ENCODE assay signal across 8 cellular contexts in genomic region chr2:84459028-84459943, GRCh38. TPM values are rescaled to one million over a fixed set of nuclear protein-coding genes. Genes with fewer than 3 reads are reported as not detected.
DNase-seq lines count a peak whose midpoint lies in the region; ATAC-seq, FAIRE-seq and TF ChIP-seq lines count a peak whose summit lies in the region.

TSS of gene SUCLG1 (minus strand) at chr2:84459280. CDS start at chr2:84459269, 11 bp downstream.

- DNase-seq in NCI-H2196 treated with DMSO at 0.1 percent for 48 hours (lab: John Stamatoyannopoulos, UW; ENCODE audit: unreplicated experiment) (peak; percentile 25), breast epithelium (ENCODE audit: low spot score in 2 of 2) (peak; percentile 76 to 84), small intestine (peak; percentile 89)

- TF ChIP-seq CTCF in VCaP (conservative IDR thresholded peaks at IDR 0.05) = no peak
- no peak for TF ChIP-seq CTCF in breast epithelium (IDR thresholded peaks at IDR 0.05)

- peak within 1 kb of the TSS; percentile 92 for H2AFZ ChIP-seq in ACC112 (ENCODE audit: low read length, unreplicated experiment)

- 0 to 1% (median 0%) methylated on average over 56 to 57 of the region's 57 CpGs for WGBS in small intestine, 3 donors

- H3K9me3 ChIP-seq in breast epithelium = no peaks in the 10 kb centered on the region
- H3K9me3 ChIP-seq in iPS-20b (ENCODE audit: insufficient read depth, low read depth, low read length) = no peaks in the 10 kb centered on the region
- H3K9me3 ChIP-seq in small intestine (ENCODE audit: control insufficient read depth, low read depth) = no peaks in the 10 kb centered on the region

- peak within 1 kb of the TSS; percentile 83 for H3K9ac ChIP-seq in iPS-20b (ENCODE audit: low read depth, low read length)

- peak within 1 kb of the TSS; percentile 75 for H3K27ac ChIP-seq in ACC112 (ENCODE audit: low read depth, low read length)
- H3K27ac ChIP-seq in VCaP = peak within 1 kb of the TSS; percentile 92
- H3K27ac ChIP-seq in breast epithelium = peak within 1 kb of the TSS; percentile 87 to 89
- peak within 1 kb of the TSS; percentile 34 for H3K27ac ChIP-seq in iPS-20b (ENCODE audit: low read length)
- peak within 1 kb of the TSS; percentile 72 to 87 for H3K27ac ChIP-seq in small intestine (ENCODE audit: low read depth in 1 of 2, low read length in 1 of 2)

- ATAC-seq in GM18870 (IDR thresholded peaks at IDR 0.05; ENCODE audit: unreplicated experiment) (peak; percentile 91), HG03135 (IDR thresholded peaks at IDR 0.05; ENCODE audit: unreplicated experiment) (peak; percentile 96)

- FAIRE-seq in small intestine (lab: Jason Lieb, UNC) = no peak

- TF ChIP-seq POLR2A in breast epithelium (IDR thresholded peaks at IDR 0.05) = no peak

- H3K36me3 ChIP-seq in ACC112 (ENCODE audit: insufficient read depth, low read length) (no peaks in the 10 kb centered on the region), breast epithelium (no peaks in the 10 kb centered on the region), iPS-20b (ENCODE audit: insufficient read depth, low read depth, low read length) (no peaks in the 10 kb centered on the region), small intestine (ENCODE audit: control insufficient read depth in 2 of 2, insufficient read depth in 2 of 2, low read length in 2 of 2) (no peaks in the 10 kb centered on the region)

- H3K27me3 ChIP-seq in ACC112 (ENCODE audit: insufficient read depth, low read length) (no peaks in the 10 kb centered on the region), breast epithelium (no peaks in the 10 kb centered on the region), iPS-20b (ENCODE audit: insufficient read depth, low read length) (no peaks in the 10 kb centered on the region), small intestine (ENCODE audit: control insufficient read depth in 2 of 2, insufficient read depth in 2 of 2, low read length in 2 of 2) (no peaks in the 10 kb centered on the region)

- intact Hi-C loops in breast epithelium (cut with DNase I; ENCODE audit: low total_unique reads) = no loop called here

- peaks cover 38% of the 10 kb centered on the region for H3K79me2 ChIP-seq in ACC112 (ENCODE audit: control insufficient read depth, insufficient read depth, low read length, unreplicated experiment)

- H3K4me1 ChIP-seq in ACC112 (ENCODE audit: control insufficient read depth, insufficient read depth, low read length, unreplicated experiment) = peaks cover 18% of the 10 kb centered on the region
- H3K4me1 ChIP-seq in breast epithelium = peaks cover 5% of the 10 kb centered on the region in 2 donors
- peaks cover 8% of the 10 kb centered on the region; the same call in 1 of the 2 replicates for H3K4me1 ChIP-seq in iPS-20b (ENCODE audit: insufficient read depth, low read length)
- peaks cover 3 to 4% of the 10 kb centered on the region in 2 donors for H3K4me1 ChIP-seq in small intestine (ENCODE audit: control insufficient read depth in 2 of 2, insufficient read depth in 1 of 2, low read depth in 1 of 2, low read length in 1 of 2)

- H3K4me3 ChIP-seq in ACC112 (ENCODE audit: low read depth, low read length) (peak within 1 kb of the TSS; percentile 92), breast epithelium (peak within 1 kb of the TSS; percentile 68 to 99 (median 93)), iPS-20b (ENCODE audit: low read length) (peak within 1 kb of the TSS; percentile 89), small intestine (ENCODE audit: low read depth in 1 of 2, low read length in 2 of 2) (peak within 1 kb of the TSS; percentile 87 to 89)

RNA-seq across cellular contexts. Expression of gene SUCLG1, which starts in this region (rescaled TPM):
- total RNA-seq in breast epithelium = 100 to 1,000 TPM; 108 to 112 (median 110) TPM
- polyA plus RNA-seq in small intestine = 100 to 1,000 TPM; 224 to 777 (median 462) TPM

Comparison
In these comparisons a context has a peak if more than half of its experiments do, and no peak if none do; other contexts are left out.
1. Peak in every context shown above with its lines: DNase-seq, ATAC-seq, H3K4me3 ChIP-seq and H3K27ac ChIP-seq.
2. H3K27ac ChIP-seq: peak in every context shown above with its lines; median percentile 92 in VCaP; 88 in breast epithelium; 80 in small intestine; 75 in ACC112; 34 in iPS-20b.
3. DNase-seq: peak in every context shown above with its lines; median percentile 89 in small intestine; 80 in breast epithelium; 25 in NCI-H2196 treated with DMSO at 0.1 percent for 48 hours.